In the genomic region with DNA sequence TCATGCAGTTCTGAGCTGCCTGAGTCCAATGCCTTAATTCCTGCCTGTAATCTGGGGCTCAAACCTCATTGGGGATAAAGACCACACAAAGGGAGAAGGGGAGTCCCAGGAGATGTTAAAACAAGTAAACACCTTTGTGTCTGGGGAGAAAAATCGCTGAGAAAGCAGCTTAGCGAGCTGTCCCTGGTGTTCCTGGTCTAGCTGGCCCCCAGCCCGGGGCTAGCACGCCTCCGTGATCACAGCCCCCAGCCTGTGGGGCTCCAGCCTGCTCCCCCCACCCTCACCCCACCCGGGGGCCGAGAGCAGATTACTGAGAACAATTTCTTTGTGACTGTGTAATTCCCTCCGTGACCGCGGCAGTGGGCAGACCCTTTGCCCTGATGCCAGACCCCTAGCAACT, we compare ENCODE assay signal across 26 cellular contexts. TPM values are rescaled to one million over a fixed set of nuclear protein-coding genes. Genes with fewer than 3 reads are reported as not detected.
DNase-seq lines count a peak whose midpoint lies in the region; ATAC-seq, FAIRE-seq and TF ChIP-seq lines count a peak whose summit lies in the region.
"Had no signal": no experiment of that assay in that cellular context is flagged by ENCODE, and none has a peak within 500 bp of the region (broad histone marks: within the 10 kb centered on the region; RNA-seq: fewer than 3 reads in every experiment).

No MANE protein-coding gene starts in this region.

- H3K27me3 Mint-ChIP-seq in activated T-cell treated with anti-CD3 and anti-CD28 coated beads, Interleukin-2, amount 50 U/mL, for 24 hours: no peaks in the 10 kb centered on the region
- H3K27me3 Mint-ChIP-seq: CD4-positive, alpha-beta T cell had no signal

- H3K36me3 Mint-ChIP-seq in activated T-cell treated with anti-CD3 and anti-CD28 coated beads, Interleukin-2, amount 50 U/mL, for 24 hours (ENCODE audit: low read depth): peaks cover 64% of the 10 kb centered on the region
- peaks cover 34% of the 10 kb centered on the region for H3K36me3 Mint-ChIP-seq in stimulated activated effector memory CD8-positive, alpha-beta T cell treated with anti-CD3 and anti-CD28 coated beads, Interleukin-12 subunit alpha, Interleukin-12 subunit beta, amount 100 ng/mL, for 72 hours

- peaks cover 0 to 3% of the 10 kb centered on the region in 2 donors for H3K4me1 ChIP-seq in kidney (ENCODE audit: control insufficient read depth in 1 of 2, insufficient read depth in 1 of 2, low read depth in 1 of 2, low read length in 2 of 2)

- peaks cover 5% of the 10 kb centered on the region for H3K4me1 Mint-ChIP-seq in activated T-cell treated with anti-CD3 and anti-CD28 coated beads, Interleukin-2, amount 50 U/mL, for 24 hours (ENCODE audit: low read depth)
- H3K4me1 Mint-ChIP-seq in stimulated activated effector memory CD8-positive, alpha-beta T cell treated with anti-CD3 and anti-CD28 coated beads, Interleukin-12 subunit alpha, Interleukin-12 subunit beta, amount 100 ng/mL, for 72 hours: peaks cover 17% of the 10 kb centered on the region

- no peak overlapping the region for H3K4me3 Mint-ChIP-seq in activated T-cell treated with anti-CD3 and anti-CD28 coated beads, Interleukin-2, amount 50 U/mL, for 24 hours
- H3K4me3 Mint-ChIP-seq in stimulated activated effector memory CD8-positive, alpha-beta T cell treated with anti-CD3 and anti-CD28 coated beads, Interleukin-12 subunit alpha, Interleukin-12 subunit beta, amount 100 ng/mL, for 72 hours: no peak overlapping the region
- H3K4me3 Mint-ChIP-seq: CD4-positive, alpha-beta T cell; GM23338; H9 had no signal

- H3K9me3 Mint-ChIP-seq in activated T-cell treated with anti-CD3 and anti-CD28 coated beads, Interleukin-2, amount 50 U/mL, for 24 hours: no peaks in the 10 kb centered on the region
- no peaks in the 10 kb centered on the region for H3K9me3 Mint-ChIP-seq in stimulated activated effector memory CD8-positive, alpha-beta T cell treated with anti-CD3 and anti-CD28 coated beads, Interleukin-12 subunit alpha, Interleukin-12 subunit beta, amount 100 ng/mL, for 72 hours
- H3K9me3 Mint-ChIP-seq: CD4-positive, alpha-beta T cell; GM23338; H9 had no signal

- H3K27ac Mint-ChIP-seq in activated T-cell treated with anti-CD3 and anti-CD28 coated beads, Interleukin-2, amount 50 U/mL, for 24 hours: peak overlapping the region; percentile 11
- peak overlapping the region; percentile 84 for H3K27ac Mint-ChIP-seq in stimulated activated effector memory CD8-positive, alpha-beta T cell treated with anti-CD3 and anti-CD28 coated beads, Interleukin-12 subunit alpha, Interleukin-12 subunit beta, amount 100 ng/mL, for 72 hours
- H3K27ac Mint-ChIP-seq: CD4-positive, alpha-beta T cell; GM23338 had no signal

- no peak overlapping the region for H3K9ac ChIP-seq in kidney (ENCODE audit: low read length in 2 of 2)
- H3K9ac ChIP-seq: BLaER1 had no signal

- H3K4me3 ChIP-seq in kidney (ENCODE audit: low read length in 2 of 2): no peak overlapping the region
- H3K4me3 ChIP-seq: BLaER1, GM12878, GM23338, SJSA1 had no signal

- no peak for FAIRE-seq in kidney (lab: Jason Lieb, UNC)
- FAIRE-seq: A204.1, GM12878, HepG2 had no signal

- peaks cover 25 to 40% of the 10 kb centered on the region in 2 donors for H3K36me3 ChIP-seq in kidney (ENCODE audit: control insufficient read depth in 1 of 2, insufficient read depth in 2 of 2, low read length in 2 of 2)

- intact Hi-C loops in kidney (cut with DNase I): no loop called here

- ATAC-seq in stimulated activated effector memory CD8-positive, alpha-beta T cell treated with anti-CD3 and anti-CD28 coated beads, Interleukin-12 subunit alpha, Interleukin-12 subunit beta, amount 100 ng/mL, for 72 hours: no peak
- ATAC-seq: GM12878, GM23338, HepG2, Right ventricle myocardium inferior had no signal

- CTCF ChIA-PET in RWPE1 (lab: Yijun Ruan, JAX): interaction anchor here (0.6 to 1.3 kb wide), 4 partner anchors 9 to 436 kb away, joined by 3 to 4 read pairs (median 4); no protein-coding TSS in a partner anchor

- POLR2A ChIA-PET in RWPE1 (lab: Yijun Ruan, JAX; ENCODE audit: low non-redundant PET): no interaction called here

- H3K27ac ChIP-seq in RWPE1 (0 out of 2 replicates have a peak overlapping the region, but pooled peaks have one; percentile 2), kidney (ENCODE audit: low read depth in 2 of 2, low read length in 2 of 2) (no peak overlapping the region)
- H3K27ac ChIP-seq: BLaER1, SJSA1 had no signal

- H3K9me3 ChIP-seq in kidney (ENCODE audit: control insufficient read depth in 1 of 2, low read length in 2 of 2): no peaks in the 10 kb centered on the region
- H3K9me3 ChIP-seq: BLaER1, SJSA1 had no signal

- no peak for TF ChIP-seq CTCF in RWPE1 (conservative IDR thresholded peaks at IDR 0.05; ENCODE audit: low read depth)
- TF ChIP-seq CTCF in kidney (IDR thresholded peaks at IDR 0.05; ENCODE audit: borderline replicate concordance, extremely low read depth, insufficient read depth): no peak

- no peak for DNase-seq in activated T-cell treated with anti-CD3 and anti-CD28 coated beads, Interleukin-2, amount 50 U/mL, for 24 hours
- no peak for DNase-seq in activated T-cell treated with anti-CD3 and anti-CD28 coated beads, Interleukin-2, amount 50 U/mL, for 48 hours
- DNase-seq in RWPE1 (ENCODE audit: low spot score): no peak
- DNase-seq in kidney: peak; percentile 56
- DNase-seq in stimulated activated effector memory CD8-positive, alpha-beta T cell treated with anti-CD3 and anti-CD28 coated beads, Interleukin-12 subunit alpha, Interleukin-12 subunit beta, amount 100 ng/mL, for 72 hours (ENCODE audit: low spot score in 2 of 2): no peak
- no peak for DNase-seq in NCI-H2081 (lab: John Stamatoyannopoulos, UW)
- no peak for DNase-seq in A172 (ENCODE audit: low spot score)
- DNase-seq: CD4-positive, alpha-beta T cell; EL; GDM1; H9; Karpas-422; NCI-H1092; NCI-H1417 treated with DMSO at 0.1 percent for 48 hours; NCI-H1694 treated with DMSO at 0.1 percent for 48 hours; NCI-H2081 treated with DMSO at 0.1 percent for 48 hours; NCI-H2171 treated with DMSO at 0.1 percent for 48 hours; NCI-H345; NCI-H510A treated with DMSO at 0.1 percent for 48 hours had no signal

RNA-seq across cellular contexts. Expression of a gene that starts 24.8 kb away (rescaled TPM):
- 26.4 TPM for total RNA-seq in kidney
- polyA plus RNA-seq in kidney (ENCODE audit: insufficient read depth, low read depth, low replicate concordance): 63.1 TPM
- total RNA-seq in A172 (2014; rRNA removed; shearing (Covaris generic)): 83.0 and 92.8 TPM in 2 replicates

RNA-seq across cellular contexts. Expression of a gene that starts 24.8 kb away (rescaled TPM):
- total RNA-seq in kidney: 35.2 TPM
- polyA plus RNA-seq in kidney (ENCODE audit: insufficient read depth, low read depth, low replicate concordance): 27.5 TPM
- total RNA-seq in A172 (2014; rRNA removed; shearing (Covaris generic)): 11.6 and 18.4 TPM in 2 replicates
